23 cellular contexts compared by ENCODE assay signal in genomic region chr2:42783511-42783910, GRCh38. TPM values are rescaled to one million over a fixed set of nuclear protein-coding genes. Genes with fewer than 3 reads are reported as not detected.
"Had no signal": no experiment of that assay in that cellular context is flagged by ENCODE, and none has a peak within 500 bp of the region (broad histone marks: within the 10 kb centered on the region; RNA-seq: fewer than 3 reads in every experiment).

No MANE protein-coding gene starts in this region.

- H3K27me3 ChIP-seq: SJSA1 had no signal

- H3K9me3 ChIP-seq: SJSA1 had no signal

- H3K27ac ChIP-seq: HL-60, SJSA1, SK-N-MC had no signal

- DNase-seq: KBM-7, MV-4-11, NCI-H1048, NCI-H1105, NCI-H1417, NCI-H1436 treated with DMSO at 0.1 percent for 48 hours, NCI-H1694, NCI-H187 treated with DMSO at 0.1 percent for 48 hours, NCI-H2029 treated with DMSO at 0.1 percent for 48 hours, NCI-H226, NCI-H446, NCI-H510A, NCI-H524 treated with DMSO at 0.1 percent for 48 hours, NCI-H69, NCI-H774, Right ventricle myocardium superior, RPMI8226, SIG-M5 had no signal

- H3K36me3 ChIP-seq: SJSA1 had no signal

- H3K4me3 ChIP-seq: SJSA1, SK-N-MC had no signal

RNA-seq across cellular contexts. Expression of gene HAAO, which starts 8.9 kb away (rescaled TPM):
- total RNA-seq: LHCN-M2, MCF 10A, SJSA1 had no signal

RNA-seq across cellular contexts. Expression of gene OXER1, which starts 19.6 kb away (rescaled TPM):
- total RNA-seq: MCF 10A, SJSA1 had no signal
